In the genomic region with DNA sequence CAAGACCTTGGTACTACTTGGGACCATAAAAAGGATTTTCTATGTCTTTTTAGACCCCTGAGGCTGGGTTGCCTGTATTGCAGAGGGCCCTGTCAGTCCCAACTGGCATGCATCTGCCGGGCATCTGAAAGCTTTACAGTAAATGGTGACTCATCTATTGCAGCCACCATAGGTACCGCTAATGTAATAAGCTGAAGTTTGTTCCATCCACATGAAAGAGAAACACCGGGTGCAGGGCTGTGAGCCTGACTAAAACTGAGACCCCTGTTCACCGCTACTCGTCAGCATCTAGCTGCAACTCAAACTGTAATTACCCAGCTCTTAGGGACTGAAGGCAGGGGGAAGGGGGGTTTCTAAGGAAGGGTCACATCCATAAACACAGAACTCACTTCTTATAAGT, we compare ENCODE assay signal across 8 cellular contexts. TPM values are rescaled to one million over a fixed set of nuclear protein-coding genes. Genes with fewer than 3 reads are reported as not detected.
DNase-seq lines count a peak whose midpoint lies in the region; ATAC-seq and TF ChIP-seq lines count a peak whose summit lies in the region.

No MANE protein-coding gene starts in this region.

- no TSS peak for BruUV-seq in PC-9 (replicated peaks; lab: Mats Ljungman, UMichigan)

- POLR2A ChIA-PET in CD8-positive, alpha-beta memory T cell (lab: Charles Lee), result interaction anchor here (0.7 to 4.4 kb wide), 2 partner anchors 12 to 42 kb away, joined by 3 to 60 read pairs; no protein-coding TSS in a partner anchor
- POLR2A ChIA-PET in PC-9 (lab: Charles Lee; ENCODE audit: unreplicated experiment), result interaction anchor here (0.6 kb wide), 1 partner anchor 28 kb away, joined by 3 read pairs; no protein-coding TSS in a partner anchor

- TF ChIP-seq CTCF in PC-9 (conservative IDR thresholded peaks at IDR 0.05), result no peak
- TF ChIP-seq CTCF in cardiac fibroblast (IDR thresholded peaks at IDR 0.05; ENCODE audit: low read depth, low read length), result no peak
- TF ChIP-seq CTCF in progenitor cell of endocrine pancreas (IDR thresholded peaks at IDR 0.05; ENCODE audit: unreplicated experiment), result no peak
- TF ChIP-seq CTCF in thyroid gland (IDR thresholded peaks at IDR 0.05), result no peak

- peaks cover 56% of the 10 kb centered on the region for H3K4me1 ChIP-seq in CD8-positive, alpha-beta memory T cell (ENCODE audit: insufficient read depth, low read length)
- H3K4me1 ChIP-seq in PC-9 (replicated peaks; ENCODE audit: insufficient read depth) (peaks cover 52% of the 10 kb centered on the region), thyroid gland (peaks cover 0 to 5% of the 10 kb centered on the region in 2 donors)

- 87 to 91% methylated on average over 5 of the region's 5 CpGs for WGBS in thyroid gland, 2 donors

- H3K36me3 Mint-ChIP-seq in CD8-positive, alpha-beta memory T cell, result peaks cover 0 to 10% (median 5%) of the 10 kb centered on the region in 3 donors
- H3K36me3 Mint-ChIP-seq in progenitor cell of endocrine pancreas (ENCODE audit: insufficient read depth), result no peaks in the 10 kb centered on the region

- TF ChIP-seq POLR2A in thyroid gland (IDR thresholded peaks at IDR 0.05), result no peak

- peak overlapping the region; percentile 66 to 98 (median 90) for H3K27ac Mint-ChIP-seq in CD8-positive, alpha-beta memory T cell
- no peak overlapping the region for H3K27ac Mint-ChIP-seq in progenitor cell of endocrine pancreas

- peak; percentile 68 for ATAC-seq in GM21825 (IDR thresholded peaks at IDR 0.05; ENCODE audit: unreplicated experiment)

- H3K27me3 ChIP-seq in CD8-positive, alpha-beta memory T cell (ENCODE audit: insufficient read depth, low read length, poor library complexity, severe bottlenecking), result no peaks in the 10 kb centered on the region
- no peaks in the 10 kb centered on the region for H3K27me3 ChIP-seq in PC-9 (ENCODE audit: insufficient read depth, low read depth)
- H3K27me3 ChIP-seq in thyroid gland, result no peaks in the 10 kb centered on the region

- peak in 4 of 5 donors; percentile 10 to 75 (median 23) for DNase-seq in CD8-positive, alpha-beta memory T cell
- DNase-seq in PC-9 (peak; percentile 6 to 45), cardiac fibroblast (ENCODE audit: low read depth in 2 of 2) (peak; percentile 24 to 42), NCI-H446 treated with DMSO at 0.1 percent for 48 hours (lab: John Stamatoyannopoulos, UW) (no peak), pons (ENCODE audit: low spot score) (no peak), progenitor cell of endocrine pancreas (ENCODE audit: low spot score, unreplicated experiment) (no peak), thyroid gland (no peak)

- H3K9me3 Mint-ChIP-seq in CD8-positive, alpha-beta memory T cell, result no peaks in the 10 kb centered on the region
- no peaks in the 10 kb centered on the region for H3K9me3 Mint-ChIP-seq in progenitor cell of endocrine pancreas (ENCODE audit: low read depth)

- intact Hi-C loops in PC-9 (cut with micrococcal nuclease; ENCODE audit: unreplicated experiment) (loop anchor here (2.0 to 5.0 kb wide), 3 partner anchors 63 to 145 kb away; no protein-coding TSS in a partner anchor), thyroid gland (cut with DNase I) (no loop called here)

- CTCF ChIA-PET in CD8-positive, alpha-beta memory T cell (lab: Charles Lee), result interaction anchor here (1.0 to 3.4 kb wide), 8 partner anchors 9 to 146 kb away, joined by 3 to 19 read pairs (median 5); no protein-coding TSS in a partner anchor
- CTCF ChIA-PET in PC-9 (lab: Charles Lee), result interaction anchor here (0.6 kb wide), 1 partner anchor 246 kb away, joined by 4 read pairs; no protein-coding TSS in a partner anchor

- H3K27ac ChIP-seq in CD8-positive, alpha-beta memory T cell (ENCODE audit: low read depth, low read length), result no peak overlapping the region
- H3K27ac ChIP-seq in PC-9 (no peak overlapping the region), thyroid gland (no peak overlapping the region)

- H3K36me3 ChIP-seq in CD8-positive, alpha-beta memory T cell (ENCODE audit: insufficient read depth, low read length), result no peaks in the 10 kb centered on the region
- H3K36me3 ChIP-seq in PC-9 (ENCODE audit: low read depth), result no peaks in the 10 kb centered on the region
- no peaks in the 10 kb centered on the region for H3K36me3 ChIP-seq in thyroid gland

- peaks cover 76% of the 10 kb centered on the region for H3K79me2 ChIP-seq in PC-9 (ENCODE audit: low read depth)

- H3K27me3 Mint-ChIP-seq in CD8-positive, alpha-beta memory T cell, result no peaks in the 10 kb centered on the region
- H3K27me3 Mint-ChIP-seq in progenitor cell of endocrine pancreas, result no peaks in the 10 kb centered on the region

- H3K4me1 Mint-ChIP-seq in CD8-positive, alpha-beta memory T cell, result peaks cover 79 to 99% (median 98%) of the 10 kb centered on the region in 3 donors
- H3K4me1 Mint-ChIP-seq in progenitor cell of endocrine pancreas (ENCODE audit: low read depth), result peaks cover 3% of the 10 kb centered on the region

- H3K4me3 Mint-ChIP-seq in CD8-positive, alpha-beta memory T cell, result peak overlapping the region; percentile 22 to 89 (median 74)
- no peak overlapping the region for H3K4me3 Mint-ChIP-seq in progenitor cell of endocrine pancreas (ENCODE audit: low read depth)

- no peaks in the 10 kb centered on the region for H4K20me1 ChIP-seq in PC-9 (ENCODE audit: insufficient read depth)

- H2AFZ ChIP-seq in PC-9, result no peak overlapping the region

- H3K4me3 ChIP-seq in CD8-positive, alpha-beta memory T cell (ENCODE audit: low read length), result no peak overlapping the region
- H3K4me3 ChIP-seq in PC-9, result no peak overlapping the region
- H3K4me3 ChIP-seq in cardiac fibroblast (replicated peaks in 1 of 2; ENCODE audit: low read depth in 2 of 2, low read length in 2 of 2), result no peak overlapping the region
- H3K4me3 ChIP-seq in thyroid gland (replicated peaks in 1 of 3), result no peak overlapping the region

- H3K4me2 ChIP-seq in PC-9, result peak overlapping the region; percentile 75; the same call in 1 of the 2 replicates

- no peaks in the 10 kb centered on the region for H3K9me3 ChIP-seq in CD8-positive, alpha-beta memory T cell (ENCODE audit: low read length)
- no peaks in the 10 kb centered on the region for H3K9me3 ChIP-seq in PC-9 (ENCODE audit: insufficient read depth, low read depth)
- no peaks in the 10 kb centered on the region for H3K9me3 ChIP-seq in thyroid gland

- peaks cover 32% of the 10 kb centered on the region for H3F3A ChIP-seq in PC-9 (ENCODE audit: insufficient read depth, low read depth)

- no peaks in the 10 kb centered on the region for H3K9me2 ChIP-seq in PC-9 (ENCODE audit: insufficient read depth)

RNA-seq across cellular contexts. Expression of a gene that starts 49.5 kb away (rescaled TPM):
- 10 to 100 TPM; 10.3 to 10.6 TPM for total RNA-seq in CD8-positive, alpha-beta memory T cell
- 10.2 TPM for polyA plus RNA-seq in CD8-positive, alpha-beta memory T cell
- 12.3 and 14.5 TPM in 2 replicates for total RNA-seq in PC-9 (2021)
- total RNA-seq in progenitor cell of endocrine pancreas, result 7.1 and 7.9 TPM in 2 replicates
- total RNA-seq in thyroid gland, result 1 to 10 TPM; 1.6 to 4.1 (median 2.6) TPM

Comparison
In these comparisons a context has a peak if more than half of its experiments do, and no peak if none do; other contexts are left out.
1. DNase-seq: peak in CD8-positive, alpha-beta memory T cell (4 of 5), PC-9 (2 of 2) and cardiac fibroblast (2 of 2); none in NCI-H446 treated with DMSO at 0.1 percent for 48 hours (single experiment), pons (single experiment), progenitor cell of endocrine pancreas (single experiment) and thyroid gland (0 of 2).